Comparison of ENCODE assay signal across 23 cellular contexts in genomic region chr22:49795521-49795920, GRCh38. TPM values are rescaled to one million over a fixed set of nuclear protein-coding genes. Genes with fewer than 3 reads are reported as not detected.
DNase-seq lines count a peak whose midpoint lies in the region; ATAC-seq and TF ChIP-seq lines count a peak whose summit lies in the region.
"Had no signal": no experiment of that assay in that cellular context is flagged by ENCODE, and none has a peak within 500 bp of the region (broad histone marks: within the 10 kb centered on the region; RNA-seq: fewer than 3 reads in every experiment).

No MANE protein-coding gene starts in this region.

- H3K27ac Mint-ChIP-seq in activated T-cell treated with anti-CD3 and anti-CD28 coated beads, Interleukin-2, amount 50 U/mL, for 72 hours = peak overlapping the region; percentile 15
- peak overlapping the region in 2 of 3 experiments; percentile 16 to 84; a peak in 2 of 7 replicates for H3K27ac Mint-ChIP-seq in H9
- H3K27ac Mint-ChIP-seq in activated T-helper 17 cell treated with anti-CD3 and anti-CD28 coated beads, Interleukin-2, amount 50 U/mL, for 72 hours = peak overlapping the region; percentile 78
- H3K27ac Mint-ChIP-seq in progenitor cell of endocrine pancreas = peak overlapping the region; percentile 46
- H3K27ac Mint-ChIP-seq: CD8-positive, alpha-beta T cell had no signal

- H3K9ac ChIP-seq in H9 (ENCODE audit: extremely low read depth, insufficient read length, low read length) = no peak overlapping the region
- H3K9ac ChIP-seq: BLaER1, GM23248 had no signal

- no peak overlapping the region for H4K5ac ChIP-seq in H9 (ENCODE audit: insufficient read length, low read depth, low read length)

- no peak for DNase-seq in activated T-cell treated with anti-CD3 and anti-CD28 coated beads, Interleukin-2, amount 50 U/mL, for 72 hours
- DNase-seq in activated T-cell treated with anti-CD3 and anti-CD28 coated beads, Interleukin-2, amount 50 U/mL, for 1 hour = no peak
- DNase-seq in H9 (no peak), progenitor cell of endocrine pancreas (ENCODE audit: low spot score, unreplicated experiment) (no peak), Peyer's patch (no peak)
- DNase-seq: DMS153, GM23248, KG1, NCI-H1092 treated with DMSO at 0.1 percent for 48 hours, NCI-H1436 treated with DMSO at 0.1 percent for 48 hours, NCI-H1930, NCI-H2227 treated with DMSO at 0.1 percent for 48 hours, NCI-H510A treated with DMSO at 0.1 percent for 48 hours, NCI-H748 treated with DMSO at 0.1 percent for 48 hours, PC-9, SHP77 treated with DMSO at 0.1 percent for 48 hours had no signal

- no peak for ATAC-seq in activated T-cell treated with anti-CD3 and anti-CD28 coated beads, Interleukin-2, amount 50 U/mL, for 72 hours (replicated peaks in 1 of 2)
- ATAC-seq in activated T-helper 17 cell treated with anti-CD3 and anti-CD28 coated beads, Interleukin-2, amount 50 U/mL, for 72 hours (replicated peaks) = no peak
- ATAC-seq in HG02884 (IDR thresholded peaks at IDR 0.05; ENCODE audit: unreplicated experiment) = no peak
- ATAC-seq: CD8-positive, alpha-beta T cell had no signal

- H3K27ac ChIP-seq in H9 (ENCODE audit: insufficient read length, low read depth, low read length) = no peak overlapping the region
- H3K27ac ChIP-seq in Peyer's patch = no peak overlapping the region
- H3K27ac ChIP-seq: BLaER1, GM23248, HL-60, PC-9, RWPE1 had no signal

- H3K79me2 ChIP-seq in H9 (ENCODE audit: insufficient read depth, low read length) = peaks cover 6% of the 10 kb centered on the region; the same call in 1 of the 2 replicates

- H2BK120ac ChIP-seq in H9 (ENCODE audit: low read depth, low read length, poor library complexity, severe bottlenecking) = no peak overlapping the region

- no peaks in the 10 kb centered on the region for H3K23me2 ChIP-seq in H9 (ENCODE audit: insufficient read length, low read depth, low read length, poor library complexity, severe bottlenecking)

- H3K23ac ChIP-seq in H9 (ENCODE audit: insufficient read length, low read depth, low read length) = no peak overlapping the region

- no peak overlapping the region for H3K18ac ChIP-seq in H9 (ENCODE audit: insufficient read length, low read depth, low read length)

- no peaks in the 10 kb centered on the region for H3K9me3 ChIP-seq in H9 (ENCODE audit: control insufficient read depth, low read depth, low read length)
- H3K9me3 ChIP-seq in Peyer's patch = no peaks in the 10 kb centered on the region
- H3K9me3 ChIP-seq: BLaER1, HAP-1 had no signal

- H3K79me1 ChIP-seq in H9 (ENCODE audit: insufficient read depth, low read depth, low read length, poor library complexity, severe bottlenecking) = peaks cover 21% of the 10 kb centered on the region

- no peaks in the 10 kb centered on the region for H3K9me3 Mint-ChIP-seq in activated T-cell treated with anti-CD3 and anti-CD28 coated beads, Interleukin-2, amount 50 U/mL, for 72 hours
- H3K9me3 Mint-ChIP-seq in H9 (no peaks in the 10 kb centered on the region), progenitor cell of endocrine pancreas (ENCODE audit: low read depth) (no peaks in the 10 kb centered on the region)
- no peaks in the 10 kb centered on the region for H3K9me3 Mint-ChIP-seq in activated T-helper 17 cell treated with anti-CD3 and anti-CD28 coated beads, Interleukin-2, amount 50 U/mL, for 72 hours
- H3K9me3 Mint-ChIP-seq: CD8-positive, alpha-beta T cell had no signal

- H2AFZ ChIP-seq in H9 (ENCODE audit: low read length) = no peak overlapping the region
- H2AFZ ChIP-seq: GM23248, PC-9 had no signal

- no peak overlapping the region for H2BK5ac ChIP-seq in H9 (ENCODE audit: insufficient read length, low read length)

- no peak overlapping the region for H4K91ac ChIP-seq in H9 (ENCODE audit: insufficient read length, low read depth, low read length)

- no peak overlapping the region for H3K4me2 ChIP-seq in H9 (ENCODE audit: insufficient read depth, insufficient read length, low read length)
- H3K4me2 ChIP-seq: BLaER1, PC-9 had no signal

- no peak overlapping the region for H2BK15ac ChIP-seq in H9 (ENCODE audit: low read depth, low read length)

- no peak overlapping the region for H2AK5ac ChIP-seq in H9 (ENCODE audit: insufficient read length, low read length)

- H4K20me1 ChIP-seq in H9 (ENCODE audit: control insufficient read depth, insufficient read depth, insufficient read length) = no peaks in the 10 kb centered on the region

- H3K4ac ChIP-seq in H9 (ENCODE audit: low read depth, low read length) = no peak overlapping the region

- H3K14ac ChIP-seq in H9 (ENCODE audit: insufficient read depth, low read length) = no peak overlapping the region

- no peak overlapping the region for H3K4me3 Mint-ChIP-seq in activated T-cell treated with anti-CD3 and anti-CD28 coated beads, Interleukin-2, amount 50 U/mL, for 72 hours
- H3K4me3 Mint-ChIP-seq in H9 (no peak overlapping the region), progenitor cell of endocrine pancreas (ENCODE audit: low read depth) (no peak overlapping the region)
- H3K4me3 Mint-ChIP-seq in activated T-helper 17 cell treated with anti-CD3 and anti-CD28 coated beads, Interleukin-2, amount 50 U/mL, for 72 hours = no peak overlapping the region
- H3K4me3 Mint-ChIP-seq: CD8-positive, alpha-beta T cell had no signal

- H3K27me3 Mint-ChIP-seq in activated T-cell treated with anti-CD3 and anti-CD28 coated beads, Interleukin-2, amount 50 U/mL, for 72 hours (ENCODE audit: low read depth) = no peaks in the 10 kb centered on the region
- H3K27me3 Mint-ChIP-seq in H9 (ENCODE audit: low read depth) (no peaks in the 10 kb centered on the region), progenitor cell of endocrine pancreas (no peaks in the 10 kb centered on the region)
- H3K27me3 Mint-ChIP-seq in activated T-helper 17 cell treated with anti-CD3 and anti-CD28 coated beads, Interleukin-2, amount 50 U/mL, for 72 hours = no peaks in the 10 kb centered on the region

- H3K4me1 ChIP-seq in H9 (ENCODE audit: insufficient read depth, low read length) (no peaks in the 10 kb centered on the region), Peyer's patch (peaks cover 0 to 2% (median 0%) of the 10 kb centered on the region in 4 donors)
- H3K4me1 ChIP-seq: HAP-1 had no signal

- no peak overlapping the region for H3K4me3 ChIP-seq in Peyer's patch
- H3K4me3 ChIP-seq: BLaER1, GM23248, HAP-1, PC-9 had no signal

- peaks cover 17% of the 10 kb centered on the region for H3K4me1 Mint-ChIP-seq in activated T-cell treated with anti-CD3 and anti-CD28 coated beads, Interleukin-2, amount 50 U/mL, for 72 hours (ENCODE audit: low read depth)
- H3K4me1 Mint-ChIP-seq in H9 (peaks cover 2% of the 10 kb centered on the region in 2 experiments; a peak in 3 of 4 replicates), progenitor cell of endocrine pancreas (ENCODE audit: low read depth) (no peaks in the 10 kb centered on the region)
- H3K4me1 Mint-ChIP-seq in activated T-helper 17 cell treated with anti-CD3 and anti-CD28 coated beads, Interleukin-2, amount 50 U/mL, for 72 hours = peaks cover 15% of the 10 kb centered on the region

- no peak overlapping the region for H3T11ph ChIP-seq in H9 (ENCODE audit: low read length)

- peaks cover 0 to 93% (median 0%) of the 10 kb centered on the region in 3 donors for H3K36me3 ChIP-seq in Peyer's patch

- TF ChIP-seq CTCF in H9 (conservative IDR thresholded peaks at IDR 0.05) = no peak
- no peak for TF ChIP-seq CTCF in progenitor cell of endocrine pancreas (IDR thresholded peaks at IDR 0.05; ENCODE audit: unreplicated experiment)
- TF ChIP-seq CTCF in Peyer's patch (IDR thresholded peaks at IDR 0.05) = no peak

- no peak overlapping the region for H4K8ac ChIP-seq in H9 (replicated peaks; ENCODE audit: insufficient read length, low read depth, low read length)

- H3K27me3 ChIP-seq in H9 (ENCODE audit: insufficient read depth, low read length) (no peaks in the 10 kb centered on the region), Peyer's patch (no peaks in the 10 kb centered on the region)
- H3K27me3 ChIP-seq: BLaER1 had no signal

- TF ChIP-seq POLR2A in Peyer's patch (IDR thresholded peaks at IDR 0.05) = no peak

- H3K56ac ChIP-seq in H9 (ENCODE audit: insufficient read length, low read depth, low read length) = no peak overlapping the region

- no peak overlapping the region for H2BK12ac ChIP-seq in H9 (ENCODE audit: insufficient read length, low read depth, low read length)

- no peak overlapping the region for H2BK20ac ChIP-seq in H9 (ENCODE audit: low read depth, low read length, poor library complexity, severe bottlenecking)

- no CpG with 5 or more reads among the region's 11 CpGs for WGBS in H9 (ENCODE audit: extremely low coverage, insufficient read length, low lambda C conversion rate)

- peaks cover 8 to 30% of the 10 kb centered on the region in 2 donors for H3K36me3 Mint-ChIP-seq in activated T-cell treated with anti-CD3 and anti-CD28 coated beads, Interleukin-2, amount 50 U/mL, for 72 hours (ENCODE audit: insufficient read depth in 2 of 2)
- H3K36me3 Mint-ChIP-seq in H9 (ENCODE audit: insufficient read depth in 1 of 3, low read depth in 3 of 3) (peaks cover 42 to 86% (median 85%) of the 10 kb centered on the region in 3 experiments), progenitor cell of endocrine pancreas (ENCODE audit: insufficient read depth) (peaks cover 37% of the 10 kb centered on the region)
- H3K36me3 Mint-ChIP-seq in activated T-helper 17 cell treated with anti-CD3 and anti-CD28 coated beads, Interleukin-2, amount 50 U/mL, for 72 hours (ENCODE audit: low read depth) = peaks cover 97% of the 10 kb centered on the region

RNA-seq across cellular contexts. Expression of gene BRD1, which starts 32.2 kb away (rescaled TPM):
- 10 to 100 TPM; 42.3 to 43.4 TPM for total RNA-seq in activated T-cell treated with anti-CD3 and anti-CD28 coated beads, Interleukin-2, amount 50 U/mL, for 72 hours
- total RNA-seq in H9 (2021) (51.3 and 53.3 TPM in 2 replicates), progenitor cell of endocrine pancreas (57.3 and 65.7 TPM in 2 replicates), Peyer's patch (100 to 1,000 TPM in 1 of 4 donors, 10 to 100 TPM in 3; 54.1 to 126 (median 78.5) TPM)
- 10 to 100 TPM; 43.4 to 43.8 TPM for total RNA-seq in activated T-helper 17 cell treated with anti-CD3 and anti-CD28 coated beads, Interleukin-2, amount 50 U/mL, for 72 hours

RNA-seq across cellular contexts. Expression of gene ZBED4, which starts 58.1 kb away (rescaled TPM):
- total RNA-seq in activated T-cell treated with anti-CD3 and anti-CD28 coated beads, Interleukin-2, amount 50 U/mL, for 72 hours = 10 to 100 TPM; 22.3 to 23.6 TPM
- 22.7 and 23.0 TPM in 2 replicates for total RNA-seq in H9 (2021)
- 10 to 100 TPM; 27.1 to 28.5 TPM for total RNA-seq in activated T-helper 17 cell treated with anti-CD3 and anti-CD28 coated beads, Interleukin-2, amount 50 U/mL, for 72 hours
- 34.3 and 36.5 TPM in 2 replicates for total RNA-seq in progenitor cell of endocrine pancreas
- total RNA-seq in Peyer's patch = 10 to 100 TPM; 14.9 to 24.0 (median 20.9) TPM

Comparison
In these comparisons a context has a peak if more than half of its experiments do, and no peak if none do; other contexts are left out.
1. H3K27ac Mint-ChIP-seq: peak in every context shown above with its lines; median percentile 78 in activated T-helper 17 cell treated with anti-CD3 and anti-CD28 coated beads, Interleukin-2, amount 50 U/mL, for 72 hours; 50 in H9; 46 in progenitor cell of endocrine pancreas; 15 in activated T-cell treated with anti-CD3 and anti-CD28 coated beads, Interleukin-2, amount 50 U/mL, for 72 hours.